24 cellular contexts compared by ENCODE assay signal in the genomic region with DNA sequence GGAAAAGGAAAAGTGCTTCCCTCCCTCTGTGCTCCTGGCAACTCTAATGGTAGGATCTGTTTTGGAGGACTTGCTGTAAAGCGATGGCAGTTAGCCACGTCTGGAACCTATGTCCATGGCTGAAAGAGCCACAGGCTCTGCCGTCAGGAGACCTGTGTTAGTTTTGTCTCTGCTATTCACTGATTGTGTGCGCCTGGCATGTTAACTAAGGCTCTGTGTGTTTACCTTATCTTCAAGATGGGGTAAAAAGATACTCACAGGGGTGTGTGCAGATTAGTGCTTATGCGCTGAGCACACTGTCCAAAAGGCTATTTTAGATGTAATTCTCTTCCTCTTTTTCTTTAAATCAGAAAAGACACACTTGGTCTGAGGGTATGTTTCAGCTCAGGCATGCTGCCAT.
DNase-seq lines count a peak whose midpoint lies in the region; ATAC-seq, FAIRE-seq and TF ChIP-seq lines count a peak whose summit lies in the region.
"Had no signal": no experiment of that assay in that cellular context is flagged by ENCODE, and none has a peak within 500 bp of the region (broad histone marks: within the 10 kb centered on the region; RNA-seq: fewer than 3 reads in every experiment).

No MANE protein-coding gene starts in this region.

- peak overlapping the region; percentile 53; the same call in 1 of the 2 replicates for H2AFZ ChIP-seq in K562 (ENCODE audit: low read depth, low read length)

- peak overlapping the region; percentile 44 for H3K4me2 ChIP-seq in K562 (ENCODE audit: insufficient read depth, low read length)

- H3K4me1 ChIP-seq in BE2C, result peaks cover 4% of the 10 kb centered on the region; the same call in 1 of the 2 replicates
- peaks cover 8 to 22% of the 10 kb centered on the region in 2 experiments; a peak in 4 of 5 replicates for H3K4me1 ChIP-seq in K562 (replicated peaks in 1 of 2; ENCODE audit: control insufficient read depth in 2 of 2, insufficient read depth in 2 of 2, low read length in 2 of 2)
- H3K4me1 ChIP-seq in naive thymus-derived CD4-positive, alpha-beta T cell (ENCODE audit: control insufficient read depth in 2 of 2, insufficient read depth in 2 of 2, low read length in 2 of 2), result no peaks in the 10 kb centered on the region

- H3K4me1 Mint-ChIP-seq in naive thymus-derived CD4-positive, alpha-beta T cell, result peaks cover 0 to 10% (median 0%) of the 10 kb centered on the region in 7 donors
- peaks cover 5% of the 10 kb centered on the region for H3K4me1 Mint-ChIP-seq in activated T-cell treated with anti-CD3 and anti-CD28 coated beads, Interleukin-2, amount 50 U/mL, for 72 hours (ENCODE audit: low read depth)

- H3K9me3 ChIP-seq in BE2C (no peaks in the 10 kb centered on the region), K562 (replicated peaks; ENCODE audit: control insufficient read depth, insufficient read depth, low read depth, low read length) (no peaks in the 10 kb centered on the region)
- no peaks in the 10 kb centered on the region for H3K9me3 ChIP-seq in naive thymus-derived CD4-positive, alpha-beta T cell (ENCODE audit: control insufficient read depth in 2 of 3, low read length in 3 of 3)

- BruUV-seq in K562 (replicated peaks; lab: Mats Ljungman, UMichigan), result no TSS peak

- H3K4me3 ChIP-seq in BE2C (ENCODE audit: low read depth, low read length), result no peak overlapping the region
- no peak overlapping the region for H3K4me3 ChIP-seq in K562
- H3K4me3 ChIP-seq in naive thymus-derived CD4-positive, alpha-beta T cell (ENCODE audit: low read length), result no peak overlapping the region

- no peak overlapping the region for H3K4me3 Mint-ChIP-seq in naive thymus-derived CD4-positive, alpha-beta T cell
- no peak overlapping the region for H3K4me3 Mint-ChIP-seq in activated T-cell treated with anti-CD3 and anti-CD28 coated beads, Interleukin-2, amount 50 U/mL, for 72 hours
- H3K4me3 Mint-ChIP-seq: CD8-positive, alpha-beta T cell had no signal

- TF ChIP-seq EP300 in K562 (IDR thresholded peaks at IDR 0.05; ENCODE audit: low read length), result peak; percentile 18; the same call in 1 of the 2 replicates

- peak; percentile 51 for FAIRE-seq in K562 (lab: Jason Lieb, UNC)
- FAIRE-seq: GM19239, H54 had no signal

- peaks cover 0 to 4% (median 0%) of the 10 kb centered on the region in 5 donors for H3K36me3 Mint-ChIP-seq in naive thymus-derived CD4-positive, alpha-beta T cell
- no peaks in the 10 kb centered on the region for H3K36me3 Mint-ChIP-seq in activated T-cell treated with anti-CD3 and anti-CD28 coated beads, Interleukin-2, amount 50 U/mL, for 72 hours (ENCODE audit: insufficient read depth in 2 of 2)
- H3K36me3 Mint-ChIP-seq: CD8-positive, alpha-beta T cell had no signal

- DNase-seq in BE2C, result peak; percentile 40
- peak; percentile 13 for DNase-seq in SK-N-DZ (ENCODE audit: low spot score)
- peak in 1 of 4 experiments; percentile 42 for DNase-seq in K562 (ENCODE audit: extremely low read depth in 1 of 4, low spot score in 3 of 4)
- DNase-seq in naive thymus-derived CD4-positive, alpha-beta T cell, result no peak
- DNase-seq in left lobe of liver (ENCODE audit: low spot score), result no peak
- DNase-seq in DMS114 treated with DMSO at 0.1 percent for 48 hours (lab: John Stamatoyannopoulos, UW; ENCODE audit: unreplicated experiment), result no peak
- no peak for DNase-seq in NCI-H1105 treated with DMSO at 0.1 percent for 48 hours (lab: John Stamatoyannopoulos, UW)
- DNase-seq in activated T-cell treated with anti-CD3 and anti-CD28 coated beads, Interleukin-2, amount 50 U/mL, for 72 hours, result no peak
- DNase-seq: 8988T; C1 segment of cervical spinal cord; Calu3; CD8-positive, alpha-beta T cell; DMS53; GF-D8; MM.1S; NCI-H1092; NCI-H1436 treated with DMSO at 0.1 percent for 48 hours; NCI-H1930; NCI-H510A; NCI-H748 treated with DMSO at 0.1 percent for 48 hours; PC-3; Right ventricle myocardium superior had no signal

- WGBS in K562 (ENCODE audit: insufficient coverage, low coverage, missing lambda C conversion rate), result 6% methylated on average over 5 of the region's 5 CpGs

- H3K27ac ChIP-seq in K562 (ENCODE audit: extremely low read depth, low read depth, low read length), result no peak overlapping the region
- no peak overlapping the region for H3K27ac ChIP-seq in naive thymus-derived CD4-positive, alpha-beta T cell (ENCODE audit: low read depth, low read length)

- 0 out of 4 replicates have a peak overlapping the region, but pooled peaks of 1 of the 2 experiments have one; percentile 1 for H3K9ac ChIP-seq in K562 (ENCODE audit: insufficient read depth in 1 of 2, low read depth in 2 of 2, low read length in 2 of 2)

- peaks cover 0 to 17% (median 5%) of the 10 kb centered on the region in 11 donors for H3K9me3 Mint-ChIP-seq in naive thymus-derived CD4-positive, alpha-beta T cell
- H3K9me3 Mint-ChIP-seq in activated T-cell treated with anti-CD3 and anti-CD28 coated beads, Interleukin-2, amount 50 U/mL, for 72 hours, result no peaks in the 10 kb centered on the region
- H3K9me3 Mint-ChIP-seq: CD8-positive, alpha-beta T cell had no signal

- H3K27me3 ChIP-seq in BE2C (no peaks in the 10 kb centered on the region), K562 (ENCODE audit: control insufficient read depth in 2 of 2, insufficient read depth in 2 of 2, low read length in 2 of 2) (no peaks in the 10 kb centered on the region; a peak in 1 of 5 replicates)
- H3K27me3 ChIP-seq in naive thymus-derived CD4-positive, alpha-beta T cell (ENCODE audit: control insufficient read depth in 2 of 2, insufficient read depth in 2 of 2, low read length in 2 of 2), result no peaks in the 10 kb centered on the region

- intact Hi-C loops in K562 (cut with micrococcal nuclease), result no loop called here
- intact Hi-C loops in naive thymus-derived CD4-positive, alpha-beta T cell (cut with micrococcal nuclease), result no loop called here

- peaks cover 0 to 9% (median 0%) of the 10 kb centered on the region in 5 donors for H3K27me3 Mint-ChIP-seq in naive thymus-derived CD4-positive, alpha-beta T cell
- H3K27me3 Mint-ChIP-seq in activated T-cell treated with anti-CD3 and anti-CD28 coated beads, Interleukin-2, amount 50 U/mL, for 72 hours (ENCODE audit: low read depth), result peaks cover 16% of the 10 kb centered on the region

- CTCF ChIA-PET in K562 (lab: Yijun Ruan, JAX; ENCODE audit: low intra/inter-chr PET ratio), result no interaction called here
- CTCF ChIA-PET in naive thymus-derived CD4-positive, alpha-beta T cell (lab: Charles Lee), result no interaction called here

- H3K27ac Mint-ChIP-seq in naive thymus-derived CD4-positive, alpha-beta T cell, result no peak overlapping the region
- H3K27ac Mint-ChIP-seq in activated T-cell treated with anti-CD3 and anti-CD28 coated beads, Interleukin-2, amount 50 U/mL, for 72 hours, result no peak overlapping the region
- H3K27ac Mint-ChIP-seq: CD8-positive, alpha-beta T cell had no signal

- 0 out of 2 replicates have a peak, but pooled peaks cover 4% of the 10 kb centered on the region for H4K20me1 ChIP-seq in K562 (replicated peaks; ENCODE audit: control insufficient read depth, insufficient read depth, low read length)

- no peak for TF ChIP-seq CTCF in BE2C (IDR thresholded peaks at IDR 0.05; ENCODE audit: low read depth, low read length)
- no peak for TF ChIP-seq CTCF in K562 (IDR thresholded peaks at IDR 0.05 in 2 of 3, conservative IDR thresholded peaks at IDR 0.05 in 1 of 3; ENCODE audit: insufficient read depth in 2 of 3, low read depth in 1 of 3, low read length in 3 of 3)

- H3K36me3 ChIP-seq in BE2C (no peaks in the 10 kb centered on the region), K562 (ENCODE audit: control insufficient read depth, insufficient read depth, low read length) (no peaks in the 10 kb centered on the region)
- no peaks in the 10 kb centered on the region for H3K36me3 ChIP-seq in naive thymus-derived CD4-positive, alpha-beta T cell (ENCODE audit: control insufficient read depth in 2 of 3, insufficient read depth in 3 of 3, low read length in 3 of 3)

- H3K9me1 ChIP-seq in K562 (ENCODE audit: control insufficient read depth, insufficient read depth, low read length), result no peaks in the 10 kb centered on the region

- TF ChIP-seq RAD21 in K562 (CRISPR knock-in tag; conservative IDR thresholded peaks at IDR 0.05 in 1 of 2, IDR thresholded peaks at IDR 0.05 in 1 of 2), result no peak

- ATAC-seq in K562 (peak; percentile 32; the same call in 2 of the 3 replicates), left lobe of liver (no peak)
- ATAC-seq in naive thymus-derived CD4-positive, alpha-beta T cell, result peak; percentile 31
- ATAC-seq in activated T-cell treated with anti-CD3 and anti-CD28 coated beads, Interleukin-2, amount 50 U/mL, for 72 hours (replicated peaks in 1 of 2), result no peak
- ATAC-seq: CD8-positive, alpha-beta T cell; PC-3 had no signal

- no peak for TF ChIP-seq POLR2A in K562 (conservative IDR thresholded peaks at IDR 0.05)

- no peaks in the 10 kb centered on the region for H3K79me2 ChIP-seq in K562 (ENCODE audit: control insufficient read depth, insufficient read depth, low read length)

- in situ Hi-C loops in K562 (cut with MboI), result no loop called here

- POLR2A ChIA-PET in K562 (lab: Yijun Ruan, JAX), result interaction anchor here (0.6 kb wide), 1 partner anchor 397 kb away, joined by 5 read pairs; no protein-coding TSS in a partner anchor
- POLR2A ChIA-PET in naive thymus-derived CD4-positive, alpha-beta T cell (lab: Charles Lee), result no interaction called here

TF ChIP-seq in K562, 482 proteins besides CTCF, POLR2A, EP300 and RAD21 (continues in another document):
- TF ChIP-seq CTBP1 (IDR thresholded peaks at IDR 0.05; ENCODE audit: borderline replicate concordance) (peak; percentile 88), ZNF766 (CRISPR knock-in tag; conservative IDR thresholded peaks at IDR 0.05) (0 out of 2 replicates have a peak, but pooled peaks have one; percentile 28), FOXA3 (CRISPR knock-in tag; conservative IDR thresholded peaks at IDR 0.05 in 1 of 2, IDR thresholded peaks at IDR 0.05 in 1 of 2) (peak in 1 of 2 experiments; percentile 83; a peak in 2 of 4 replicates), NFRKB (IDR thresholded peaks at IDR 0.05; ENCODE audit: low read depth) (no peak)
- TF ChIP-seq, protein P1, sequence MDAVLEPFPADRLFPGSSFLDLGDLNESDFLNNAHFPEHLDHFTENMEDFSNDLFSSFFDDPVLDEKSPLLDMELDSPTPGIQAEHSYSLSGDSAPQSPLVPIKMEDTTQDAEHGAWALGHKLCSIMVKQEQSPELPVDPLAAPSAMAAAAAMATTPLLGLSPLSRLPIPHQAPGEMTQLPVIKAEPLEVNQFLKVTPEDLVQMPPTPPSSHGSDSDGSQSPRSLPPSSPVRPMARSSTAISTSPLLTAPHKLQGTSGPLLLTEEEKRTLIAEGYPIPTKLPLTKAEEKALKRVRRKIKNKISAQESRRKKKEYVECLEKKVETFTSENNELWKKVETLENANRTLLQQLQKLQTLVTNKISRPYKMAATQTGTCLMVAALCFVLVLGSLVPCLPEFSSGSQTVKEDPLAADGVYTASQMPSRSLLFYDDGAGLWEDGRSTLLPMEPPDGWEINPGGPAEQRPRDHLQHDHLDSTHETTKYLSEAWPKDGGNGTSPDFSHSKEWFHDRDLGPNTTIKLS (IDR thresholded peaks at IDR 0.05; ENCODE audit: borderline replicate concordance, low read depth), result no peak

Comparison
In these comparisons a context has a peak if more than half of its experiments do, and no peak if none do; other contexts are left out.
1. DNase-seq: peak in BE2C (single experiment) and SK-N-DZ (single experiment); none in naive thymus-derived CD4-positive, alpha-beta T cell (0 of 9), left lobe of liver (single experiment), DMS114 treated with DMSO at 0.1 percent for 48 hours (single experiment), NCI-H1105 treated with DMSO at 0.1 percent for 48 hours (single experiment) and activated T-cell treated with anti-CD3 and anti-CD28 coated beads, Interleukin-2, amount 50 U/mL, for 72 hours (0 of 2).
2. ATAC-seq: peak in K562 (single experiment) and naive thymus-derived CD4-positive, alpha-beta T cell (single experiment); none in left lobe of liver (single experiment) and activated T-cell treated with anti-CD3 and anti-CD28 coated beads, Interleukin-2, amount 50 U/mL, for 72 hours (0 of 2).